Comparison of ENCODE assay signal across 9 cellular contexts in genomic region chr3:140216249-140216648, GRCh38.
DNase-seq lines count a peak whose midpoint lies in the region; ATAC-seq and TF ChIP-seq lines count a peak whose summit lies in the region.
"Had no signal": no experiment of that assay in that cellular context is flagged by ENCODE, and none has a peak within 500 bp of the region (broad histone marks: within the 10 kb centered on the region; RNA-seq: fewer than 3 reads in every experiment).

No MANE protein-coding gene starts in this region.

- POLR2A ChIA-PET in MCF 10A (lab: Yijun Ruan, JAX): no interaction called here

- H3K4me1 Mint-ChIP-seq in MCF 10A (ENCODE audit: insufficient read depth, unreplicated experiment): no peaks in the 10 kb centered on the region

- no peak overlapping the region for H3K4me2 ChIP-seq in smooth muscle cell

- intact Hi-C loops in MCF 10A (cut with micrococcal nuclease): no loop called here
- intact Hi-C loops in breast epithelium (cut with DNase I; ENCODE audit: low total_unique reads): no loop called here
- intact Hi-C loops in body of pancreas (cut with DNase I): no loop called here

- no peaks in the 10 kb centered on the region for H3K4me1 ChIP-seq in breast epithelium
- H3K4me1 ChIP-seq in body of pancreas: no peaks in the 10 kb centered on the region
- peaks cover 8% of the 10 kb centered on the region for H3K4me1 ChIP-seq in smooth muscle cell (ENCODE audit: low read depth)

- no peak overlapping the region for H3K4me3 Mint-ChIP-seq in MCF 10A (ENCODE audit: unreplicated experiment)

- H3K4me3 ChIP-seq in breast epithelium: no peak overlapping the region
- no peak overlapping the region for H3K4me3 ChIP-seq in HL-60 (replicated peaks; ENCODE audit: insufficient read depth, low read length)
- H3K4me3 ChIP-seq in body of pancreas: no peak overlapping the region
- no peak overlapping the region for H3K4me3 ChIP-seq in smooth muscle cell

- WGBS in body of pancreas, 2 donors: 57 to 59% methylated on average over 6 of the region's 6 CpGs
- 71% methylated on average over 6 of the region's 6 CpGs for WGBS in smooth muscle cell (ENCODE audit: low lambda C conversion rate)

- TF ChIP-seq CTCF in MCF 10A (IDR thresholded peaks at IDR 0.05; ENCODE audit: unreplicated experiment): peak; percentile 24
- peak in 1 of 3 donors; percentile 11 for TF ChIP-seq CTCF in breast epithelium (IDR thresholded peaks at IDR 0.05)
- peak; percentile 66 for TF ChIP-seq CTCF in HL-60 (IDR thresholded peaks at IDR 0.05; ENCODE audit: insufficient read depth, low read length)
- TF ChIP-seq CTCF in body of pancreas (IDR thresholded peaks at IDR 0.05): peak in 6 of 7 experiments; percentile 18 to 52 (median 36)
- TF ChIP-seq CTCF in smooth muscle cell (IDR thresholded peaks at IDR 0.05; ENCODE audit: borderline replicate concordance, insufficient read depth, poor library complexity, severe bottlenecking): peak; percentile 32

- no peaks in the 10 kb centered on the region for H3K36me3 ChIP-seq in breast epithelium
- H3K36me3 ChIP-seq in body of pancreas (replicated peaks in 1 of 2; ENCODE audit: insufficient read depth in 1 of 2, low read depth in 2 of 2): no peaks in the 10 kb centered on the region
- no peaks in the 10 kb centered on the region for H3K36me3 ChIP-seq in smooth muscle cell (ENCODE audit: low read depth)

- BruUV-seq in MCF 10A (replicated peaks; lab: Mats Ljungman, UMichigan): no TSS peak

- TF ChIP-seq POLR2A in breast epithelium (IDR thresholded peaks at IDR 0.05) (no peak), body of pancreas (IDR thresholded peaks at IDR 0.05) (no peak)

- ATAC-seq in body of pancreas: no peak

- H4K20me1 ChIP-seq in smooth muscle cell (ENCODE audit: low read depth): no peaks in the 10 kb centered on the region

- no peaks in the 10 kb centered on the region for H3F3A ChIP-seq in smooth muscle cell (ENCODE audit: low read depth)

- H3K9me3 Mint-ChIP-seq in MCF 10A (ENCODE audit: unreplicated experiment): no peaks in the 10 kb centered on the region

- H2AFZ ChIP-seq in smooth muscle cell (ENCODE audit: low read depth): no peak overlapping the region

- H3K79me2 ChIP-seq in smooth muscle cell (ENCODE audit: low read depth): no peaks in the 10 kb centered on the region

- H3K27me3 Mint-ChIP-seq in MCF 10A (ENCODE audit: insufficient read depth, unreplicated experiment): peaks cover 15% of the 10 kb centered on the region

- DNase-seq in MCF 10A (ENCODE audit: unreplicated experiment) (peak; percentile 27), breast epithelium (ENCODE audit: low spot score in 2 of 2) (no peak), HL-60 (ENCODE audit: low read depth in 1 of 2, low spot score in 1 of 2) (peak in 1 of 2 experiments; percentile 3), body of pancreas (peak in 1 of 4 donors; percentile 19), smooth muscle cell (lab: John Stamatoyannopoulos, UW; ENCODE audit: unreplicated experiment) (no peak), cortex of kidney (lab: John Stamatoyannopoulos, UW) (no peak), dedifferentiated amniotic fluid mesenchymal stem cell (ENCODE audit: extremely low spot score) (no peak), KG1 (lab: John Stamatoyannopoulos, UW) (no peak)
- DNase-seq: activated T-cell treated with anti-CD3 and anti-CD28 coated beads for 4 hours had no signal

- H3K27ac Mint-ChIP-seq in MCF 10A (ENCODE audit: low read depth, unreplicated experiment): no peak overlapping the region

- H3K9me3 ChIP-seq in breast epithelium (no peaks in the 10 kb centered on the region), body of pancreas (no peaks in the 10 kb centered on the region), smooth muscle cell (replicated peaks; ENCODE audit: low read depth) (no peaks in the 10 kb centered on the region)

- H3K27me3 ChIP-seq in breast epithelium (no peaks in the 10 kb centered on the region), HL-60 (ENCODE audit: insufficient read depth, poor library complexity, severe bottlenecking) (no peaks in the 10 kb centered on the region), body of pancreas (no peaks in the 10 kb centered on the region), smooth muscle cell (ENCODE audit: low read depth) (peaks cover 6% of the 10 kb centered on the region)

- CTCF ChIA-PET in MCF 10A (lab: Yijun Ruan, JAX): interaction anchor here (0.5 to 0.9 kb wide), 8 partner anchors 9 to 1124 kb away, joined by 3 to 4 read pairs (median 3); no protein-coding TSS in a partner anchor

- no peak overlapping the region for H3K9ac ChIP-seq in smooth muscle cell (ENCODE audit: low read depth)

- no peaks in the 10 kb centered on the region for H3K36me3 Mint-ChIP-seq in MCF 10A (ENCODE audit: insufficient read depth, unreplicated experiment)

- no peak overlapping the region for H3K27ac ChIP-seq in breast epithelium
- no peak overlapping the region for H3K27ac ChIP-seq in HL-60 (replicated peaks)
- H3K27ac ChIP-seq in body of pancreas: no peak overlapping the region
- no peak overlapping the region for H3K27ac ChIP-seq in smooth muscle cell (ENCODE audit: low read depth)
